1 cellular context compared by ENCODE assay signal in genomic region chr6:151690768-151691562, GRCh38.
TF ChIP-seq lines count a peak whose summit lies in the region.

No MANE protein-coding gene starts in this region.

TF ChIP-seq in GM12878, 131 proteins besides CTCF, POLR2A, EP300 and RAD21 (continued from another document):
- TF ChIP-seq IKZF2 (IDR thresholded peaks at IDR 0.05) (peak; percentile 99), MXI1 (IDR thresholded peaks at IDR 0.05; ENCODE audit: low read depth, low read length) (peak; percentile 74), RUNX3 (IDR thresholded peaks at IDR 0.05; ENCODE audit: low read length) (peak; percentile 88)
